ENCODE assay signal across 2 cellular contexts in the genomic region with DNA sequence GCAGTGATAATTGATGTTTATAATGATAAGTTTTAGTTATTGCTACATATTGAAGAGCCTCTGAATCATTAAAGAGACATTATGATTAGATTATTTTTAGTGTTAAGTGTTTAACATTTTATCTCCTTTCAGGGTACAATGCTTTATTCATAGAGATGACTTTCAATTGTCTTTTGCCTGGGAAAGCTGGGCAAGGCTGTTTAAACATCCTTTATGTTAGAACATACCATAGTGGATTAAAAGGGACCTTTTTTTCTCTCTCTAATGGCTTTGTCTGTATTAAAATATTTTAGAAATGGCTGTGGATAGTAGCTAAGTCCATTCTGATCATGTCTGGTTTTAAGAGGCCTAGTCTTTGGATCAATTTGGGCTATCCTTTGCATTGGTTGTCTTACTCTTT.
TF ChIP-seq lines count a peak whose summit lies in the region.

No MANE protein-coding gene starts in this region.

TF ChIP-seq in SK-N-SH, 30 proteins besides CTCF, POLR2A, EP300 and RAD21 (continued from another document):
- TF ChIP-seq SMC3 (IDR thresholded peaks at IDR 0.05; ENCODE audit: low read depth, low read length) (no peak), MXI1 (IDR thresholded peaks at IDR 0.05; ENCODE audit: low read depth, low read length) (no peak), FOSL2 (IDR thresholded peaks at IDR 0.05; ENCODE audit: borderline replicate concordance, low read depth) (no peak), CHD2 (IDR thresholded peaks at IDR 0.05; ENCODE audit: low read length, partially characterized antibody) (no peak), EZH2phosphoT487 (IDR thresholded peaks at IDR 0.05; ENCODE audit: borderline replicate concordance, low read depth) (no peak), NFIC (IDR thresholded peaks at IDR 0.05; ENCODE audit: borderline replicate concordance) (no peak), FOXM1 (IDR thresholded peaks at IDR 0.05; ENCODE audit: low read depth) (no peak)

TF ChIP-seq in SK-N-SH treated with all-trans-retinoic acid at 6 μM for 48 hours, 23 proteins besides CTCF, POLR2A, EP300 and RAD21 (continued from another document):
- TF ChIP-seq PPARA (CRISPR knock-in tag; IDR thresholded peaks at IDR 0.05; ENCODE audit: borderline replicate concordance), result no peak
- TF ChIP-seq ZFP3 (CRISPR knock-in tag; IDR thresholded peaks at IDR 0.05), result no peak
- no peak for TF ChIP-seq SNAI2 (CRISPR knock-in tag; IDR thresholded peaks at IDR 0.05)
